Comparison of ENCODE assay signal across 10 cellular contexts in genomic region chr10:91296471-91296870, GRCh38.
DNase-seq lines count a peak whose midpoint lies in the region; ATAC-seq, FAIRE-seq and TF ChIP-seq lines count a peak whose summit lies in the region.
"Had no signal": no experiment of that assay in that cellular context is flagged by ENCODE, and none has a peak within 500 bp of the region (broad histone marks: within the 10 kb centered on the region; RNA-seq: fewer than 3 reads in every experiment).

No MANE protein-coding gene starts in this region.

- peaks cover 7 to 11% of the 10 kb centered on the region in 2 donors for H3K4me1 Mint-ChIP-seq in stimulated activated naive B cell treated with anti-CD40 and anti-IgM and Interleukin-4, amounts not matched to agents 10 μg/mL and 1 μg/mL and 100 μg/mL, for 72 hours

- no peaks in the 10 kb centered on the region for H3K27me3 ChIP-seq in kidney epithelial cell (ENCODE audit: control insufficient read depth, insufficient read depth, low read length)

- H3K27me3 Mint-ChIP-seq in stimulated activated naive B cell treated with anti-CD40 and anti-IgM and Interleukin-4, amounts not matched to agents 10 μg/mL and 1 μg/mL and 100 μg/mL, for 72 hours = peaks cover 7 to 14% of the 10 kb centered on the region in 2 donors

- TF ChIP-seq POLR2A in H54 (IDR thresholded peaks at IDR 0.05; ENCODE audit: low read depth, low read length) = no peak

- H3K36me3 Mint-ChIP-seq in stimulated activated naive B cell treated with anti-CD40 and anti-IgM and Interleukin-4, amounts not matched to agents 10 μg/mL and 1 μg/mL and 100 μg/mL, for 72 hours = no peaks in the 10 kb centered on the region

- peak overlapping the region; percentile 90 for H3K27ac ChIP-seq in SK-N-MC

- TF ChIP-seq CTCF in kidney epithelial cell (IDR thresholded peaks at IDR 0.05; ENCODE audit: insufficient read depth, low read length, poor library complexity, severe bottlenecking) = peak; percentile 35

- no peak overlapping the region for H3K4me3 Mint-ChIP-seq in stimulated activated naive B cell treated with anti-CD40 and anti-IgM and Interleukin-4, amounts not matched to agents 10 μg/mL and 1 μg/mL and 100 μg/mL, for 72 hours
- H3K4me3 Mint-ChIP-seq: central memory CD8-positive, alpha-beta T cell had no signal

- H3K9me3 Mint-ChIP-seq in stimulated activated naive B cell treated with anti-CD40 and anti-IgM and Interleukin-4, amounts not matched to agents 10 μg/mL and 1 μg/mL and 100 μg/mL, for 72 hours = no peaks in the 10 kb centered on the region
- H3K9me3 Mint-ChIP-seq: central memory CD8-positive, alpha-beta T cell had no signal

- no peaks in the 10 kb centered on the region for H3K9me3 ChIP-seq in SK-N-MC (ENCODE audit: low read depth, low read length)

- H3K27ac Mint-ChIP-seq in stimulated activated naive B cell treated with anti-CD40 and anti-IgM and Interleukin-4, amounts not matched to agents 10 μg/mL and 1 μg/mL and 100 μg/mL, for 72 hours = no peak overlapping the region

- H3K4me3 ChIP-seq in SK-N-MC (0 out of 2 replicates have a peak overlapping the region, but pooled peaks have one; percentile 12), kidney epithelial cell (ENCODE audit: low read depth, low read length) (no peak overlapping the region)

- peak overlapping the region; percentile 39 for H3K9ac ChIP-seq in SK-N-MC (ENCODE audit: insufficient read length)

- no peak for FAIRE-seq in H54 (lab: Jason Lieb, UNC)
- FAIRE-seq: islet of Langerhans had no signal

- peak; percentile 30 for DNase-seq in EH (ENCODE audit: low read depth)
- peak; percentile 55 for DNase-seq in HT-29 (ENCODE audit: low spot score)
- peak; percentile 56 for DNase-seq in SK-N-MC (ENCODE audit: low read depth, low spot score)
- no peak for DNase-seq in kidney epithelial cell (ENCODE audit: low read depth)
- DNase-seq in medulla oblongata (ENCODE audit: extremely low spot score) = no peak
- no peak for DNase-seq in H54 (ENCODE audit: insufficient read length, low spot score)
- DNase-seq in HuH-7.5 (ENCODE audit: low spot score) = no peak
- no peak for DNase-seq in stimulated activated naive B cell treated with anti-CD40 and anti-IgM and Interleukin-4, amounts not matched to agents 10 μg/mL and 1 μg/mL and 100 μg/mL, for 72 hours

- H3K36me3 ChIP-seq in SK-N-MC (ENCODE audit: insufficient read depth, low read length) (no peaks in the 10 kb centered on the region), kidney epithelial cell (ENCODE audit: control insufficient read depth, insufficient read depth, low read length) (no peaks in the 10 kb centered on the region)

- no peak for ATAC-seq in stimulated activated naive B cell treated with anti-CD40 and anti-IgM and Interleukin-4, amounts not matched to agents 10 μg/mL and 1 μg/mL and 100 μg/mL, for 72 hours (replicated peaks)

Comparison
In these comparisons a context has a peak if more than half of its experiments do, and no peak if none do; other contexts are left out.
1. DNase-seq: peak in EH (single experiment), HT-29 (single experiment) and SK-N-MC (single experiment); none in kidney epithelial cell (single experiment), medulla oblongata (single experiment), H54 (single experiment), HuH-7.5 (single experiment) and stimulated activated naive B cell treated with anti-CD40 and anti-IgM and Interleukin-4, amounts not matched to agents 10 μg/mL and 1 μg/mL and 100 μg/mL, for 72 hours (single experiment).